In the genomic region with DNA sequence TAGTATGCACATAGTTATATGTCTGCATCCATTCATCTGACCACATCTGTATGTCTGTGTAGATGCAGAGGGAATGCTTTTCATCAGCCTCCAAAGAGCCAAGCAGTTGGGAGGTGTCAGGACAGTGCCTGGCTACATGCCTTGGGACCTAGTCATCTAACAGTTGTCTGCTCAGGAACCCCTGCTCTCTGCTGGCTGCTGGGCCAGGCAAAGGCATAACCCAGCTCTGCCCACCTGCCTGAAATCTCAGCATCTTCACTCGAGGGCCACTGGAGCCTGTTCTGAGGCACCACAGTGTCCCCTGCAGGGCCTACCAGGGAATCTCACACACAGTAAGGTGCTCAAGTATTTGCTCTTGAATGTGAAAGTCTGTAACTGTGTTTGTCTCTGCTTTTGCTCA, we compare ENCODE assay signal across 9 cellular contexts. TPM values are rescaled to one million over a fixed set of nuclear protein-coding genes. Genes with fewer than 3 reads are reported as not detected.
DNase-seq lines count a peak whose midpoint lies in the region; ATAC-seq, FAIRE-seq and TF ChIP-seq lines count a peak whose summit lies in the region.
"Had no signal": no experiment of that assay in that cellular context is flagged by ENCODE, and none has a peak within 500 bp of the region (broad histone marks: within the 10 kb centered on the region; RNA-seq: fewer than 3 reads in every experiment).

No MANE protein-coding gene starts in this region.

- peaks cover 18 to 45% of the 10 kb centered on the region in 2 experiments for H3K4me1 ChIP-seq in HCT116 (ENCODE audit: control insufficient read depth in 1 of 2, insufficient read depth in 2 of 2, low read length in 2 of 2)

- no peaks in the 10 kb centered on the region for H3K9me3 ChIP-seq in HCT116 (ENCODE audit: control insufficient read depth in 1 of 2, insufficient read depth in 1 of 2, low read depth in 1 of 2, low read length in 2 of 2)
- H3K9me3 ChIP-seq in WERI-Rb-1 (ENCODE audit: severe bottlenecking) = no peaks in the 10 kb centered on the region

- no peak for TF ChIP-seq RAD21 in HCT116 (IDR thresholded peaks at IDR 0.05; ENCODE audit: low read depth)

- H3K27me3 ChIP-seq in HCT116 (ENCODE audit: insufficient read depth, low read length) (no peaks in the 10 kb centered on the region), WERI-Rb-1 (ENCODE audit: insufficient read depth, low read depth, severe bottlenecking) (peaks cover 3% of the 10 kb centered on the region)

- RAD21 ChIA-PET in HCT116 (lab: Charles Lee; ENCODE audit: low non-redundant PET in 1 of 2, low total read pairs in 2 of 2, uncharacterized antibody in 2 of 2, unreplicated experiment in 2 of 2) = no interaction called here

- in situ Hi-C loops in Caki2 (cut with HindIII; ENCODE audit: low pct_unique_long_range_greater_than_20kb, low sequenced_read_pairs) = no loop called here

- ATAC-seq in HCT116 (peak; percentile 92), GM21737 (IDR thresholded peaks at IDR 0.05; ENCODE audit: unreplicated experiment) (no peak)

- TF ChIP-seq POLR2A in HCT116 (IDR thresholded peaks at IDR 0.05; ENCODE audit: borderline replicate concordance, extremely low read depth, insufficient read depth, insufficient read length) = no peak

- peak in 2 of 3 experiments; percentile 78 to 82; a peak in 4 of 6 replicates for TF ChIP-seq CTCF in HCT116 (IDR thresholded peaks at IDR 0.05 in 2 of 3, conservative IDR thresholded peaks at IDR 0.05 in 1 of 3; ENCODE audit: borderline replicate concordance in 1 of 3, insufficient read depth in 1 of 3, low read depth in 2 of 3, low read length in 2 of 3)
- peak; percentile 97 for TF ChIP-seq CTCF in WERI-Rb-1 (IDR thresholded peaks at IDR 0.05; ENCODE audit: low read depth, low read length)

- DNase-seq in Caki2 (ENCODE audit: low read depth) = peak; percentile 21
- DNase-seq in HCT116 (ENCODE audit: low read depth, low spot score) = no peak
- DNase-seq in WERI-Rb-1 = peak; percentile 75
- peak; percentile 68 for DNase-seq in left kidney (ENCODE audit: low read depth, low spot score)
- DNase-seq in hippocampal formation (lab: John Stamatoyannopoulos, UW) = no peak
- DNase-seq in NCI-H526 treated with DMSO at 0.1 percent for 48 hours (lab: John Stamatoyannopoulos, UW) = no peak
- no peak for DNase-seq in GM19239 (ENCODE audit: insufficient read length, low spot score)

- CTCF ChIA-PET in HCT116 (lab: Charles Lee) = interaction anchor here (1.0 to 1.3 kb wide), 7 partner anchors 8 to 486 kb away, joined by 3 to 5 read pairs (median 4); partner anchors contain the start of gene NTMT1

- POLR2A ChIA-PET in HCT116 (lab: Charles Lee) = no interaction called here

- H3K27ac ChIP-seq in HCT116 (ENCODE audit: low read depth, low read length) (no peak overlapping the region), WERI-Rb-1 (no peak overlapping the region)

- H3K9me2 ChIP-seq in HCT116 (ENCODE audit: insufficient read depth) = no peaks in the 10 kb centered on the region

- H3K79me2 ChIP-seq in HCT116 (ENCODE audit: insufficient read depth, low read length) = no peaks in the 10 kb centered on the region

- H3K9ac ChIP-seq in HCT116 (ENCODE audit: low read length) = no peak overlapping the region

- no peaks in the 10 kb centered on the region for H4K20me1 ChIP-seq in HCT116 (ENCODE audit: insufficient read depth)

- no TSS peak for BruUV-seq in HCT116 (replicated peaks; lab: Mats Ljungman, UMichigan)

- H3K36me3 ChIP-seq in HCT116 (ENCODE audit: control insufficient read depth in 1 of 2, insufficient read depth in 2 of 2, low read length in 2 of 2) (no peaks in the 10 kb centered on the region), WERI-Rb-1 (no peaks in the 10 kb centered on the region)

- H3K4me3 ChIP-seq in HCT116 (replicated peaks in 1 of 2; ENCODE audit: low read depth in 1 of 2, low read length in 2 of 2) (no peak overlapping the region), WERI-Rb-1 (ENCODE audit: low read depth, low read length) (no peak overlapping the region)

- intact Hi-C loops in HCT116 (cut with micrococcal nuclease) = loop anchor here (2.0 kb wide), 1 partner anchor 440 kb away; no protein-coding TSS in a partner anchor

- FAIRE-seq in GM19239 (lab: Jason Lieb, UNC) = no peak

- no peak overlapping the region for H2AFZ ChIP-seq in HCT116 (ENCODE audit: low read depth, low read length, poor library complexity, severe bottlenecking)

- peak overlapping the region; percentile 14 for H3K4me2 ChIP-seq in HCT116 (ENCODE audit: low read length)

TF ChIP-seq in HCT116, 20 proteins besides CTCF, POLR2A, EP300 and RAD21:
- 0 out of 2 replicates have a peak, but pooled peaks have one; percentile 20 for TF ChIP-seq POLR2AphosphoS5 (IDR thresholded peaks at IDR 0.05; ENCODE audit: low read depth, low read length)
- no peak for TF ChIP-seq ZBTB33 (IDR thresholded peaks at IDR 0.05; ENCODE audit: extremely low read depth, insufficient replicate concordance, low read length)
TF ChIP-seq in HCT116: peak in this region for 1.

RNA-seq across cellular contexts. Expression of gene C9orf50, which starts 3.7 kb away (rescaled TPM):
- total RNA-seq in Caki2 (2014; rRNA removed; shearing (Covaris generic); ENCODE audit: low replicate concordance) = not detected in 2 replicates
- total RNA-seq in HCT116 (2021; ENCODE audit: unreplicated experiment) = not detected
- not detected in 2 replicates for polyA plus RNA-seq in HCT116 (2012)
- total RNA-seq: pulmonary artery endothelial cell had no signal

RNA-seq across cellular contexts. Expression of gene NTMT1, which starts 8.8 kb away (rescaled TPM):
- total RNA-seq in Caki2 (2014; rRNA removed; shearing (Covaris generic); ENCODE audit: low replicate concordance) = 67.2 and 70.5 TPM in 2 replicates
- 84.8 TPM for total RNA-seq in HCT116 (2021; ENCODE audit: unreplicated experiment)
- polyA plus RNA-seq in HCT116 (2012) = 82.9 and 91.6 TPM in 2 replicates

RNA-seq across cellular contexts. Expression of gene ASB6, which starts 24.8 kb away (rescaled TPM):
- total RNA-seq in Caki2 (2014; rRNA removed; shearing (Covaris generic); ENCODE audit: low replicate concordance) = 23.1 and 34.4 TPM in 2 replicates
- 21.6 TPM for total RNA-seq in HCT116 (2021; ENCODE audit: unreplicated experiment)
- 18.3 and 20.7 TPM in 2 replicates for polyA plus RNA-seq in HCT116 (2012)

RNA-seq across cellular contexts. Expression of gene PRRX2, which starts 48.3 kb away (rescaled TPM):
- 3.0 and 7.6 TPM in 2 replicates for total RNA-seq in Caki2 (2014; rRNA removed; shearing (Covaris generic); ENCODE audit: low replicate concordance)
- total RNA-seq in HCT116 (2021; ENCODE audit: unreplicated experiment) = 25.5 TPM
- polyA plus RNA-seq in HCT116 (2012) = 12.7 and 17.1 TPM in 2 replicates
- total RNA-seq: pulmonary artery endothelial cell had no signal

Comparison
In these comparisons a context has a peak if more than half of its experiments do, and no peak if none do; other contexts are left out.
1. DNase-seq: peak in Caki2 (single experiment), WERI-Rb-1 (single experiment) and left kidney (single experiment); none in HCT116 (single experiment), hippocampal formation (0 of 2), NCI-H526 treated with DMSO at 0.1 percent for 48 hours (single experiment) and GM19239 (single experiment).